22 cellular contexts compared by ENCODE assay signal in the genomic region with DNA sequence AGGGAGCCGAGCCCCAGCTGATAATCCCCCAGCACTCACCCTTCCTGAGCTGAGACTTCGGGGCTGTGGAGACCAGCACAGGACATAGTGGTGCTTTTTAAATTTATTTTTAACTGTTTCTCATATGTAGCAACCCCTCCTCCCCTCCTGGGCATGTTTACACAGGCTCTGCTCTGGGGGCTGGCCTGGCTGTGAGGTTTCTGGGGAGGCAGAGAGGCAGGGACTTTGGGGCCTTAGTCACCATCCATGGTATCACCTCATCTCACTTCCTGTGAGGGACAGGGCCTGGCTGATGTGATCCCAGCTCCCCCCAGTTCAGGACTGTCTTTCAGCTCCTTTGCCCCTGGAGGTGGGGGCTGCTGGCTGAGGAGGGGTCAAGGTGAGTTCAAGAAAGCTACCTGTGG. TPM values are rescaled to one million over a fixed set of nuclear protein-coding genes. Genes with fewer than 3 reads are reported as not detected.
DNase-seq lines count a peak whose midpoint lies in the region; ATAC-seq, FAIRE-seq and TF ChIP-seq lines count a peak whose summit lies in the region.
"Had no signal": no experiment of that assay in that cellular context is flagged by ENCODE, and none has a peak within 500 bp of the region (broad histone marks: within the 10 kb centered on the region; RNA-seq: fewer than 3 reads in every experiment).

No MANE protein-coding gene starts in this region.

- POLR2A ChIA-PET in CD8-positive, alpha-beta memory T cell (lab: Charles Lee) = interaction anchor here (0.6 kb wide), 1 partner anchor 14 kb away, joined by 3 read pairs; no protein-coding TSS in a partner anchor

- intact Hi-C loops in ascending aorta (cut with DNase I) (no loop called here), ovary (cut with DNase I) (loop anchor here in 2 of 4 donors (10.0 kb wide), 2 partner anchors 67 to 77 kb away; no protein-coding TSS in a partner anchor)

- no peak overlapping the region for H3K4me3 Mint-ChIP-seq in CD8-positive, alpha-beta memory T cell
- H3K4me3 Mint-ChIP-seq: CD4-positive, CD25-positive, alpha-beta regulatory T cell; effector memory CD8-positive, alpha-beta T cell had no signal

- no peak for ATAC-seq in GM21526 (IDR thresholded peaks at IDR 0.05; ENCODE audit: low FRiP score, unreplicated experiment)
- ATAC-seq: effector memory CD8-positive, alpha-beta T cell; naive thymus-derived CD8-positive, alpha-beta T cell had no signal

- no peak for TF ChIP-seq POLR2A in ovary (IDR thresholded peaks at IDR 0.05)

- H3K36me3 ChIP-seq in CD8-positive, alpha-beta memory T cell (ENCODE audit: insufficient read depth, low read length) = peaks cover 7% of the 10 kb centered on the region
- H3K36me3 ChIP-seq in ascending aorta (peaks cover 5 to 14% of the 10 kb centered on the region in 2 donors), ovary (no peaks in the 10 kb centered on the region)

- H3K9me3 ChIP-seq in CD8-positive, alpha-beta memory T cell (ENCODE audit: low read length) = no peaks in the 10 kb centered on the region
- no peaks in the 10 kb centered on the region for H3K9me3 ChIP-seq in ascending aorta
- H3K9me3 ChIP-seq in ovary = no peaks in the 10 kb centered on the region
- H3K9me3 ChIP-seq: Peyer's patch had no signal

- TF ChIP-seq CTCF in ascending aorta (IDR thresholded peaks at IDR 0.05) = no peak
- no peak for TF ChIP-seq CTCF in ovary (IDR thresholded peaks at IDR 0.05)

- H3K4me1 ChIP-seq in CD8-positive, alpha-beta memory T cell (ENCODE audit: insufficient read depth, low read length) = peaks cover 9% of the 10 kb centered on the region
- peaks cover 0 to 10% of the 10 kb centered on the region in 2 donors for H3K4me1 ChIP-seq in ascending aorta
- H3K4me1 ChIP-seq in ovary (ENCODE audit: insufficient read depth) = peaks cover 8% of the 10 kb centered on the region

- DNase-seq in CD8-positive, alpha-beta memory T cell = no peak
- DNase-seq in HTR-8/SVneo (ENCODE audit: insufficient read length, low spot score) (no peak), ascending aorta (ENCODE audit: low spot score in 2 of 2) (no peak), ovary (peak in 1 of 5 donors; percentile 22), NCI-H2227 (lab: John Stamatoyannopoulos, UW; ENCODE audit: unreplicated experiment) (no peak), frontal cortex (ENCODE audit: low spot score in 2 of 2) (no peak)
- DNase-seq: CD4-positive, CD25-positive, alpha-beta regulatory T cell; effector memory CD8-positive, alpha-beta T cell; kidney glomerular epithelial cell; naive thymus-derived CD8-positive, alpha-beta T cell; NCI-H187; NCI-H524 treated with DMSO at 0.1 percent for 48 hours; Peyer's patch; stimulated activated CD4-positive, alpha-beta T cell treated with anti-CD3 and anti-CD28 coated beads, Interleukin-4, amount 100 ng/mL, for 4 hours; stimulated activated naive CD4-positive, alpha-beta T cell had no signal

- WGBS in ovary, 3 donors = 55 to 63% (median 56%) methylated on average over 2 of the region's 2 CpGs

- H3K4me1 Mint-ChIP-seq in CD8-positive, alpha-beta memory T cell = peaks cover 13 to 30% (median 21%) of the 10 kb centered on the region in 3 donors

- H3K36me3 Mint-ChIP-seq in CD8-positive, alpha-beta memory T cell = peaks cover 0 to 45% (median 11%) of the 10 kb centered on the region in 3 donors

- H3K27me3 ChIP-seq in CD8-positive, alpha-beta memory T cell (ENCODE audit: insufficient read depth, low read length, poor library complexity, severe bottlenecking) = no peaks in the 10 kb centered on the region
- H3K27me3 ChIP-seq in ascending aorta = no peaks in the 10 kb centered on the region
- no peaks in the 10 kb centered on the region for H3K27me3 ChIP-seq in ovary
- H3K27me3 ChIP-seq: Peyer's patch had no signal

- H3K9me3 Mint-ChIP-seq in CD8-positive, alpha-beta memory T cell = no peaks in the 10 kb centered on the region
- H3K9me3 Mint-ChIP-seq: CD4-positive, CD25-positive, alpha-beta regulatory T cell; effector memory CD8-positive, alpha-beta T cell; naive thymus-derived CD8-positive, alpha-beta T cell had no signal

- no peak overlapping the region for H3K4me3 ChIP-seq in CD8-positive, alpha-beta memory T cell (ENCODE audit: low read length)
- H3K4me3 ChIP-seq in ascending aorta = no peak overlapping the region
- H3K4me3 ChIP-seq in ovary = no peak overlapping the region
- H3K4me3 ChIP-seq: Peyer's patch had no signal

- peak overlapping the region in 5 of 8 donors; percentile 27 to 95 (median 53) for H3K27ac Mint-ChIP-seq in CD8-positive, alpha-beta memory T cell
- H3K27ac Mint-ChIP-seq: CD4-positive, CD25-positive, alpha-beta regulatory T cell had no signal

- TF ChIP-seq EP300 in ovary (IDR thresholded peaks at IDR 0.05) = no peak

- CTCF ChIA-PET in CD8-positive, alpha-beta memory T cell (lab: Charles Lee) = interaction anchor here (5.9 kb wide), 1 partner anchor 71 kb away, joined by 57 read pairs; no protein-coding TSS in a partner anchor

- H3K27ac ChIP-seq in CD8-positive, alpha-beta memory T cell (ENCODE audit: low read depth, low read length) = no peak overlapping the region
- H3K27ac ChIP-seq in ascending aorta (peak overlapping the region; percentile 59 to 65), ovary (peak overlapping the region; percentile 22 to 35)
- H3K27ac ChIP-seq: KMS-11 had no signal

- FAIRE-seq in HTR-8/SVneo (lab: Jason Lieb, UNC) (peak; percentile 13), frontal cortex (lab: Jason Lieb, UNC) (no peak)
- FAIRE-seq: G401.6, H1 had no signal

- H3K27me3 Mint-ChIP-seq in CD8-positive, alpha-beta memory T cell = no peaks in the 10 kb centered on the region
- H3K27me3 Mint-ChIP-seq: CD4-positive, CD25-positive, alpha-beta regulatory T cell; effector memory CD8-positive, alpha-beta T cell; naive thymus-derived CD8-positive, alpha-beta T cell had no signal

RNA-seq across cellular contexts. Expression of a gene that starts 20.4 kb away (rescaled TPM):
- total RNA-seq in CD8-positive, alpha-beta memory T cell = 1 to 10 TPM; 5.7 to 6.3 TPM
- 1.4 TPM for polyA plus RNA-seq in CD8-positive, alpha-beta memory T cell
- total RNA-seq in ascending aorta (28.4 TPM), ovary (10 to 100 TPM in 5 of 7 donors, 1 to 10 TPM in 2; 5.1 to 23.8 (median 16.7) TPM), frontal cortex (59.9 TPM)
- 10 to 100 TPM; 10.9 to 21.6 TPM for polyA plus RNA-seq in ovary

RNA-seq across cellular contexts. Expression of a gene that starts 31.0 kb away (rescaled TPM):
- total RNA-seq in CD8-positive, alpha-beta memory T cell = 10 to 100 TPM; 16.0 to 17.1 TPM
- 19.7 TPM for polyA plus RNA-seq in CD8-positive, alpha-beta memory T cell
- total RNA-seq in ascending aorta = 15.5 TPM
- 10 to 100 TPM; 13.9 to 24.4 (median 19.4) TPM for total RNA-seq in ovary
- 10 to 100 TPM; 13.8 to 26.0 TPM for polyA plus RNA-seq in ovary
- total RNA-seq in frontal cortex = 6.5 TPM

RNA-seq across cellular contexts. Expression of a gene that starts 44.6 kb away (rescaled TPM):
- total RNA-seq in CD8-positive, alpha-beta memory T cell = not detected
- not detected for polyA plus RNA-seq in CD8-positive, alpha-beta memory T cell
- not detected for total RNA-seq in ascending aorta
- total RNA-seq in ovary = under 1 TPM in 1 of 7 donors, not detected in 6; 0.12 TPM
- under 1 TPM in 1 of 2 donors, not detected in 1; 0.10 TPM for polyA plus RNA-seq in ovary
- total RNA-seq in frontal cortex = not detected
- total RNA-seq: aorta; CD4-positive, CD25-positive, alpha-beta regulatory T cell; glomerular endothelial cell; H1; naive thymus-derived CD8-positive, alpha-beta T cell; Peyer's patch; renal cortical epithelial cell had no signal
- polyA plus RNA-seq: CD4-positive, CD25-positive, alpha-beta regulatory T cell; H1 had no signal
